In genomic region chr5:168362097-168362885, GRCh38 we compare ENCODE assay signal across 1 cellular context.
TF ChIP-seq lines count a peak whose summit lies in the region.

No MANE protein-coding gene starts in this region.

TF ChIP-seq in HepG2, 621 proteins besides CTCF, POLR2A, EP300 and RAD21 (continued from another document and continues in another):
- no peak for TF ChIP-seq SNAPC4 (CRISPR knock-in tag; IDR thresholded peaks at IDR 0.05)
- TF ChIP-seq, protein P1, sequence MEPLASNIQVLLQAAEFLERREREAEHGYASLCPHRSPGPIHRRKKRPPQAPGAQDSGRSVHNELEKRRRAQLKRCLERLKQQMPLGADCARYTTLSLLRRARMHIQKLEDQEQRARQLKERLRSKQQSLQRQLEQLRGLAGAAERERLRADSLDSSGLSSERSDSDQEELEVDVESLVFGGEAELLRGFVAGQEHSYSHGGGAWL (CRISPR knock-in tag; IDR thresholded peaks at IDR 0.05), result no peak
- TF ChIP-seq BCL6 (CRISPR knock-in tag; IDR thresholded peaks at IDR 0.05), result peak; percentile 93
- 0 out of 2 replicates have a peak, but pooled peaks have one; percentile 45 for TF ChIP-seq ZNF451 (CRISPR knock-in tag; IDR thresholded peaks at IDR 0.05)
- no peak for TF ChIP-seq YY1 (IDR thresholded peaks at IDR 0.05; ENCODE audit: insufficient read depth, insufficient replicate concordance, low read depth, low read length)
- TF ChIP-seq, protein P2, sequence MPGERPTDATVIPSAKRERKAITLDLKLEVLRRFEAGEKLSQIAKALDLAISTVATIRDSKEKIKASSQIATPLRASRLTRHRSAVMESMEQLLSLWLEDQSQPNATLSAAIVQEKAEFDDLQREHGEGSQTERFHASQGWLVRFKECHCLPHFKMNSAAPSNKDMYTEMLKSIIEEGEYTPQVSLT (CRISPR knock-in tag; IDR thresholded peaks at IDR 0.05; ENCODE audit: borderline replicate concordance, low read depth), result no peak
- TF ChIP-seq, protein P3, sequence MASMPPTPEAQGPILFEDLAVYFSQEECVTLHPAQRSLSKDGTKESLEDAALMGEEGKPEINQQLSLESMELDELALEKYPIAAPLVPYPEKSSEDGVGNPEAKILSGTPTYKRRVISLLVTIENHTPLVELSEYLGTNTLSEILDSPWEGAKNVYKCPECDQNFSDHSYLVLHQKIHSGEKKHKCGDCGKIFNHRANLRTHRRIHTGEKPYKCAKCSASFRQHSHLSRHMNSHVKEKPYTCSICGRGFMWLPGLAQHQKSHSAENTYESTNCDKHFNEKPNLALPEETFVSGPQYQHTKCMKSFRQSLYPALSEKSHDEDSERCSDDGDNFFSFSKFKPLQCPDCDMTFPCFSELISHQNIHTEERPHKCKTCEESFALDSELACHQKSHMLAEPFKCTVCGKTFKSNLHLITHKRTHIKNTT (CRISPR knock-in tag; IDR thresholded peaks at IDR 0.05), result no peak
- no peak for TF ChIP-seq SCMH1 (CRISPR knock-in tag; IDR thresholded peaks at IDR 0.05; ENCODE audit: borderline replicate concordance)
- TF ChIP-seq AGO1 (IDR thresholded peaks at IDR 0.05; ENCODE audit: low read depth, low read length, poor library complexity, severe bottlenecking), result no peak
- TF ChIP-seq EEA1 (CRISPR knock-in tag; IDR thresholded peaks at IDR 0.05; ENCODE audit: borderline replicate concordance), result no peak
- peak; percentile 88 for TF ChIP-seq DPF2 (CRISPR knock-in tag; IDR thresholded peaks at IDR 0.05; ENCODE audit: borderline replicate concordance, low read depth)
- TF ChIP-seq SNAPC2 (CRISPR knock-in tag; IDR thresholded peaks at IDR 0.05), result 0 out of 2 replicates have a peak, but pooled peaks have one; percentile 52
- no peak for TF ChIP-seq NFIB (CRISPR knock-in tag; IDR thresholded peaks at IDR 0.05; ENCODE audit: borderline replicate concordance)
- TF ChIP-seq TIGD3 (CRISPR knock-in tag; IDR thresholded peaks at IDR 0.05; ENCODE audit: borderline replicate concordance), result no peak
- no peak for TF ChIP-seq ZNF18 (CRISPR knock-in tag; IDR thresholded peaks at IDR 0.05; ENCODE audit: insufficient replicate concordance)
- TF ChIP-seq ZNF496 (CRISPR knock-in tag; IDR thresholded peaks at IDR 0.05; ENCODE audit: insufficient replicate concordance), result no peak
- no peak for TF ChIP-seq ZNF672 (CRISPR knock-in tag; IDR thresholded peaks at IDR 0.05)
- no peak for TF ChIP-seq MTERF4 (CRISPR knock-in tag; IDR thresholded peaks at IDR 0.05)
- TF ChIP-seq FOXA3 (CRISPR knock-in tag; IDR thresholded peaks at IDR 0.05), result peak; percentile 88
- TF ChIP-seq ZNF878 (CRISPR knock-in tag; IDR thresholded peaks at IDR 0.05), result peak; percentile 45; the same call in 1 of the 2 replicates
- no peak for TF ChIP-seq ZNF441 (CRISPR knock-in tag; IDR thresholded peaks at IDR 0.05; ENCODE audit: borderline replicate concordance)
- TF ChIP-seq UBTF (CRISPR knock-in tag; IDR thresholded peaks at IDR 0.05), result peak; percentile 49; the same call in 1 of the 2 replicates
- TF ChIP-seq, protein P4, sequence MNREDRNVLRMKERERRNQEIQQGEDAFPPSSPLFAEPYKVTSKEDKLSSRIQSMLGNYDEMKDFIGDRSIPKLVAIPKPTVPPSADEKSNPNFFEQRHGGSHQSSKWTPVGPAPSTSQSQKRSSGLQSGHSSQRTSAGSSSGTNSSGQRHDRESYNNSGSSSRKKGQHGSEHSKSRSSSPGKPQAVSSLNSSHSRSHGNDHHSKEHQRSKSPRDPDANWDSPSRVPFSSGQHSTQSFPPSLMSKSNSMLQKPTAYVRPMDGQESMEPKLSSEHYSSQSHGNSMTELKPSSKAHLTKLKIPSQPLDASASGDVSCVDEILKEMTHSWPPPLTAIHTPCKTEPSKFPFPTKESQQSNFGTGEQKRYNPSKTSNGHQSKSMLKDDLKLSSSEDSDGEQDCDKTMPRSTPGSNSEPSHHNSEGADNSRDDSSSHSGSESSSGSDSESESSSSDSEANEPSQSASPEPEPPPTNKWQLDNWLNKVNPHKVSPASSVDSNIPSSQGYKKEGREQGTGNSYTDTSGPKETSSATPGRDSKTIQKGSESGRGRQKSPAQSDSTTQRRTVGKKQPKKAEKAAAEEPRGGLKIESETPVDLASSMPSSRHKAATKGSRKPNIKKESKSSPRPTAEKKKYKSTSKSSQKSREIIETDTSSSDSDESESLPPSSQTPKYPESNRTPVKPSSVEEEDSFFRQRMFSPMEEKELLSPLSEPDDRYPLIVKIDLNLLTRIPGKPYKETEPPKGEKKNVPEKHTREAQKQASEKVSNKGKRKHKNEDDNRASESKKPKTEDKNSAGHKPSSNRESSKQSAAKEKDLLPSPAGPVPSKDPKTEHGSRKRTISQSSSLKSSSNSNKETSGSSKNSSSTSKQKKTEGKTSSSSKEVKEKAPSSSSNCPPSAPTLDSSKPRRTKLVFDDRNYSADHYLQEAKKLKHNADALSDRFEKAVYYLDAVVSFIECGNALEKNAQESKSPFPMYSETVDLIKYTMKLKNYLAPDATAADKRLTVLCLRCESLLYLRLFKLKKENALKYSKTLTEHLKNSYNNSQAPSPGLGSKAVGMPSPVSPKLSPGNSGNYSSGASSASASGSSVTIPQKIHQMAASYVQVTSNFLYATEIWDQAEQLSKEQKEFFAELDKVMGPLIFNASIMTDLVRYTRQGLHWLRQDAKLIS (CRISPR knock-in tag; IDR thresholded peaks at IDR 0.05), result no peak
- no peak for TF ChIP-seq MBD4 (IDR thresholded peaks at IDR 0.05; ENCODE audit: borderline replicate concordance, low read length)
- TF ChIP-seq TP53 (CRISPR knock-in tag; conservative IDR thresholded peaks at IDR 0.05), result no peak
- TF ChIP-seq ZNF234 (CRISPR knock-in tag; conservative IDR thresholded peaks at IDR 0.05), result no peak
- no peak for TF ChIP-seq LRRFIP1 (CRISPR knock-in tag; conservative IDR thresholded peaks at IDR 0.05)
- TF ChIP-seq ZBTB4 (CRISPR knock-in tag; IDR thresholded peaks at IDR 0.05; ENCODE audit: borderline replicate concordance), result no peak
- TF ChIP-seq ZNF792 (CRISPR knock-in tag; IDR thresholded peaks at IDR 0.05), result peak; percentile 33
- peak; percentile 83 for TF ChIP-seq ESRRA (CRISPR knock-in tag; IDR thresholded peaks at IDR 0.05; ENCODE audit: low read depth)
- TF ChIP-seq ZFP1 (CRISPR knock-in tag; IDR thresholded peaks at IDR 0.05), result peak; percentile 80; the same call in 1 of the 2 replicates
